Comparison of ENCODE assay signal across 7 cellular contexts in genomic region chr12:46367351-46368029, GRCh38. TPM values are rescaled to one million over a fixed set of nuclear protein-coding genes. Genes with fewer than 3 reads are reported as not detected.
DNase-seq lines count a peak whose midpoint lies in the region; ATAC-seq and TF ChIP-seq lines count a peak whose summit lies in the region.

No MANE protein-coding gene starts in this region.

- ATAC-seq in activated naive CD8-positive, alpha-beta T cell treated with anti-CD3 and anti-CD28 coated beads, Interleukin-2, amount 50 U/mL, for 24 hours, result no peak
- ATAC-seq in stimulated activated naive B cell treated with anti-CD40 and anti-IgM and Interleukin-4, amounts not matched to agents 10 μg/mL and 1 μg/mL and 100 μg/mL, for 72 hours (replicated peaks), result no peak
- ATAC-seq in HG02885 (IDR thresholded peaks at IDR 0.05; ENCODE audit: poor library complexity, unreplicated experiment), result no peak

- H3K9me3 ChIP-seq in HUES48 (ENCODE audit: control insufficient read depth, insufficient read depth, low read length) (no peaks in the 10 kb centered on the region), Peyer's patch (no peaks in the 10 kb centered on the region)

- peaks cover 7% of the 10 kb centered on the region for H3K27me3 Mint-ChIP-seq in activated naive CD8-positive, alpha-beta T cell treated with anti-CD3 and anti-CD28 coated beads, Interleukin-2, amount 50 U/mL, for 24 hours
- H3K27me3 Mint-ChIP-seq in immature natural killer cell (ENCODE audit: low read depth in 3 of 3), result peaks cover 16 to 27% (median 24%) of the 10 kb centered on the region in 3 donors
- H3K27me3 Mint-ChIP-seq in stimulated activated naive B cell treated with anti-CD40 and anti-IgM and Interleukin-4, amounts not matched to agents 10 μg/mL and 1 μg/mL and 100 μg/mL, for 72 hours, result no peaks in the 10 kb centered on the region

- H3K36me3 Mint-ChIP-seq in activated naive CD8-positive, alpha-beta T cell treated with anti-CD3 and anti-CD28 coated beads, Interleukin-2, amount 50 U/mL, for 24 hours (ENCODE audit: low read depth), result peaks cover 90% of the 10 kb centered on the region
- peaks cover 26 to 72% (median 48%) of the 10 kb centered on the region in 3 donors for H3K36me3 Mint-ChIP-seq in immature natural killer cell
- peaks cover 42 to 54% of the 10 kb centered on the region in 2 donors for H3K36me3 Mint-ChIP-seq in stimulated activated naive B cell treated with anti-CD40 and anti-IgM and Interleukin-4, amounts not matched to agents 10 μg/mL and 1 μg/mL and 100 μg/mL, for 72 hours

- TF ChIP-seq CTCF in Peyer's patch (IDR thresholded peaks at IDR 0.05), result no peak

- no peak for TF ChIP-seq POLR2A in Peyer's patch (IDR thresholded peaks at IDR 0.05)

- H3K9ac ChIP-seq in HUES48 (ENCODE audit: low read depth, low read length), result no peak overlapping the region

- H3K27me3 ChIP-seq in HUES48 (ENCODE audit: control insufficient read depth, insufficient read depth, low read length) (no peaks in the 10 kb centered on the region), Peyer's patch (no peaks in the 10 kb centered on the region)

- H3K36me3 ChIP-seq in HUES48 (ENCODE audit: control insufficient read depth, insufficient read depth, low read length) (peaks cover 87% of the 10 kb centered on the region), Peyer's patch (peaks cover 0 to 86% (median 5%) of the 10 kb centered on the region in 3 donors)

- H3K27ac ChIP-seq in HUES48 (ENCODE audit: low read depth, low read length), result no peak overlapping the region
- peak overlapping the region in 1 of 4 donors; percentile 98 for H3K27ac ChIP-seq in Peyer's patch

- peak overlapping the region; percentile 81 for H3K27ac Mint-ChIP-seq in activated naive CD8-positive, alpha-beta T cell treated with anti-CD3 and anti-CD28 coated beads, Interleukin-2, amount 50 U/mL, for 24 hours
- peak overlapping the region; percentile 67 to 99 (median 79) for H3K27ac Mint-ChIP-seq in immature natural killer cell
- H3K27ac Mint-ChIP-seq in stimulated activated naive B cell treated with anti-CD40 and anti-IgM and Interleukin-4, amounts not matched to agents 10 μg/mL and 1 μg/mL and 100 μg/mL, for 72 hours, result peak overlapping the region; percentile 77

- H3K4me3 Mint-ChIP-seq in activated naive CD8-positive, alpha-beta T cell treated with anti-CD3 and anti-CD28 coated beads, Interleukin-2, amount 50 U/mL, for 24 hours, result peak overlapping the region; percentile 95
- peak overlapping the region; percentile 98 to 100 (median 99) for H3K4me3 Mint-ChIP-seq in immature natural killer cell
- peak overlapping the region; percentile 37 to 56 for H3K4me3 Mint-ChIP-seq in stimulated activated naive B cell treated with anti-CD40 and anti-IgM and Interleukin-4, amounts not matched to agents 10 μg/mL and 1 μg/mL and 100 μg/mL, for 72 hours

- DNase-seq in activated naive CD8-positive, alpha-beta T cell treated with anti-CD3 and anti-CD28 coated beads, Interleukin-2, amount 50 U/mL, for 24 hours, result no peak
- DNase-seq in immature natural killer cell (no peak), Peyer's patch (no peak), SIG-M5 (lab: John Stamatoyannopoulos, UW) (no peak)
- no peak for DNase-seq in stimulated activated naive B cell treated with anti-CD40 and anti-IgM and Interleukin-4, amounts not matched to agents 10 μg/mL and 1 μg/mL and 100 μg/mL, for 72 hours

- H3K4me1 Mint-ChIP-seq in activated naive CD8-positive, alpha-beta T cell treated with anti-CD3 and anti-CD28 coated beads, Interleukin-2, amount 50 U/mL, for 24 hours, result peaks cover 87% of the 10 kb centered on the region
- peaks cover 75 to 88% of the 10 kb centered on the region in 2 donors for H3K4me1 Mint-ChIP-seq in immature natural killer cell
- peaks cover 24 to 58% of the 10 kb centered on the region in 2 donors for H3K4me1 Mint-ChIP-seq in stimulated activated naive B cell treated with anti-CD40 and anti-IgM and Interleukin-4, amounts not matched to agents 10 μg/mL and 1 μg/mL and 100 μg/mL, for 72 hours

- H3K4me1 ChIP-seq in HUES48 (ENCODE audit: control insufficient read depth, insufficient read depth, low read length) (peaks cover 22% of the 10 kb centered on the region), Peyer's patch (peaks cover 0 to 57% (median 25%) of the 10 kb centered on the region in 4 donors)

- no peaks in the 10 kb centered on the region for H3K9me3 Mint-ChIP-seq in activated naive CD8-positive, alpha-beta T cell treated with anti-CD3 and anti-CD28 coated beads, Interleukin-2, amount 50 U/mL, for 24 hours
- H3K9me3 Mint-ChIP-seq in immature natural killer cell, result no peaks in the 10 kb centered on the region
- H3K9me3 Mint-ChIP-seq in stimulated activated naive B cell treated with anti-CD40 and anti-IgM and Interleukin-4, amounts not matched to agents 10 μg/mL and 1 μg/mL and 100 μg/mL, for 72 hours, result no peaks in the 10 kb centered on the region

- peak overlapping the region; percentile 30; the same call in 1 of the 2 replicates for H3K4me3 ChIP-seq in HUES48 (ENCODE audit: low read depth, low read length)
- H3K4me3 ChIP-seq in Peyer's patch, result peak overlapping the region in 2 of 4 donors; percentile 89 to 94

RNA-seq across cellular contexts. Expression of gene SLC38A2, which starts 5.1 kb away (rescaled TPM):
- 100 to 1,000 TPM in 1 of 3 donors, 10 to 100 TPM in 2; 52.6 to 116 (median 92.7) TPM for polyA plus RNA-seq in immature natural killer cell
- total RNA-seq in Peyer's patch, result 100 to 1,000 TPM in 3 of 4 donors, 10 to 100 TPM in 1; 93.1 to 173 (median 134) TPM

Comparison
In these comparisons a context has a peak if more than half of its experiments do, and no peak if none do; other contexts are left out.
1. H3K4me3 Mint-ChIP-seq: peak in every context shown above with its lines; median percentile 99 in immature natural killer cell; 95 in activated naive CD8-positive, alpha-beta T cell treated with anti-CD3 and anti-CD28 coated beads, Interleukin-2, amount 50 U/mL, for 24 hours; 46 in stimulated activated naive B cell treated with anti-CD40 and anti-IgM and Interleukin-4, amounts not matched to agents 10 μg/mL and 1 μg/mL and 100 μg/mL, for 72 hours.